ENCODE assay signal across 8 cellular contexts in the genomic region with DNA sequence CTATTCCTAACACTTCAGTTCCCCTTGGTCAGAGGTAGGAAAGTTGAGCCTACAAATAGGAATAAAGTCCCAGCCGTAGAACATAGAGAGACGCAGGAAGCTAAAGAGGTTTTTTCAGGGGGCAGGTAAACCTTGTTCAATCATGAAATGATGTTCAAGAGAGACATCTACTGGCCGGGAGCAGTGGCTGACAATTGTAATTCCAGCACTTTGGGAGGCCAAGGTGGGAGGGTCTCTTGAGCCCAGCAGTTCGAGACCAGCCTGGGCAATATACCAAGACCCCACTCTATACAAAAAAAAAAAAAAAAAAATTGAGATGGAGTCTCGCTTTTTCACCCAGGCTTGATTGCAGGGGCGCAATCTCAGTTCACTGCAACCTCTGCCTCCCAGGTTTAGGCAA.
DNase-seq lines count a peak whose midpoint lies in the region; ATAC-seq and TF ChIP-seq lines count a peak whose summit lies in the region.

No MANE protein-coding gene starts in this region.

- peak; percentile 9 for DNase-seq in COLO829 (ENCODE audit: low spot score)
- DNase-seq in NCI-H146 treated with DMSO at 0.1 percent for 48 hours (lab: John Stamatoyannopoulos, UW; ENCODE audit: unreplicated experiment): peak; percentile 71
- DNase-seq in amniotic epithelial cell (ENCODE audit: low read depth): peak; percentile 79
- DNase-seq in kidney epithelial cell (ENCODE audit: low read depth): no peak
- no peak for DNase-seq in activated CD4-positive, alpha-beta memory T cell treated with anti-CD3 and anti-CD28 coated beads for 36 hours
- no peak for DNase-seq in LoVo (ENCODE audit: low spot score)
- no peak for DNase-seq in activated CD4-positive, alpha-beta T cell treated with anti-CD3 and anti-CD28 coated beads, Interleukin-2, amount 10 ng/mL, durations not matched to agents 7 days and 5 days

- no peaks in the 10 kb centered on the region for H3K27me3 ChIP-seq in kidney epithelial cell (ENCODE audit: control insufficient read depth, insufficient read depth, low read length)

- H3K36me3 ChIP-seq in kidney epithelial cell (ENCODE audit: control insufficient read depth, insufficient read depth, low read length): no peaks in the 10 kb centered on the region

- intact Hi-C loops in activated CD4-positive, alpha-beta memory T cell treated with anti-CD3 and anti-CD28 coated beads for 36 hours (cut with micrococcal nuclease): loop anchor here (1.0 kb wide), 1 partner anchor 463 kb away; no protein-coding TSS in a partner anchor

- POLR2A ChIA-PET in activated CD4-positive, alpha-beta memory T cell treated with anti-CD3 and anti-CD28 coated beads for 36 hours (lab: Charles Lee): no interaction called here
- POLR2A ChIA-PET in activated CD4-positive, alpha-beta T cell treated with anti-CD3 and anti-CD28 coated beads, Interleukin-2, amount 10 ng/mL, durations not matched to agents 7 days and 5 days (lab: Charles Lee): no interaction called here

- peak; percentile 70 for TF ChIP-seq CTCF in kidney epithelial cell (IDR thresholded peaks at IDR 0.05; ENCODE audit: insufficient read depth, low read length, poor library complexity, severe bottlenecking)

- no peaks in the 10 kb centered on the region for H3K9me3 Mint-ChIP-seq in activated CD4-positive, alpha-beta memory T cell treated with anti-CD3 and anti-CD28 coated beads for 36 hours
- no peaks in the 10 kb centered on the region for H3K9me3 Mint-ChIP-seq in activated CD4-positive, alpha-beta T cell treated with anti-CD3 and anti-CD28 coated beads, Interleukin-2, amount 10 ng/mL, durations not matched to agents 7 days and 5 days

- H3K4me3 Mint-ChIP-seq in activated CD4-positive, alpha-beta memory T cell treated with anti-CD3 and anti-CD28 coated beads for 36 hours: no peak overlapping the region
- no peak overlapping the region for H3K4me3 Mint-ChIP-seq in activated CD4-positive, alpha-beta T cell treated with anti-CD3 and anti-CD28 coated beads, Interleukin-2, amount 10 ng/mL, durations not matched to agents 7 days and 5 days

- H3K27ac Mint-ChIP-seq in activated CD4-positive, alpha-beta memory T cell treated with anti-CD3 and anti-CD28 coated beads for 36 hours: no peak overlapping the region
- H3K27ac Mint-ChIP-seq in activated CD4-positive, alpha-beta T cell treated with anti-CD3 and anti-CD28 coated beads, Interleukin-2, amount 10 ng/mL, durations not matched to agents 7 days and 5 days: no peak overlapping the region

- CTCF ChIA-PET in activated CD4-positive, alpha-beta memory T cell treated with anti-CD3 and anti-CD28 coated beads for 36 hours (lab: Charles Lee): interaction anchor here (1.4 to 3.3 kb wide), 4 partner anchors 12 to 463 kb away, joined by 4 to 22 read pairs (median 8); no protein-coding TSS in a partner anchor
- CTCF ChIA-PET in activated CD4-positive, alpha-beta T cell treated with anti-CD3 and anti-CD28 coated beads, Interleukin-2, amount 10 ng/mL, durations not matched to agents 7 days and 5 days (lab: Charles Lee): interaction anchor here (0.6 to 0.7 kb wide), 5 partner anchors 8 to 1550 kb away, joined by 3 to 5 read pairs (median 3); no protein-coding TSS in a partner anchor

- ATAC-seq in GM21576 (IDR thresholded peaks at IDR 0.05; ENCODE audit: unreplicated experiment): peak; percentile 56

- H3K4me3 ChIP-seq in kidney epithelial cell (ENCODE audit: low read depth, low read length): no peak overlapping the region

- H3K27me3 Mint-ChIP-seq in activated CD4-positive, alpha-beta memory T cell treated with anti-CD3 and anti-CD28 coated beads for 36 hours: no peaks in the 10 kb centered on the region
- H3K27me3 Mint-ChIP-seq in activated CD4-positive, alpha-beta T cell treated with anti-CD3 and anti-CD28 coated beads, Interleukin-2, amount 10 ng/mL, durations not matched to agents 7 days and 5 days: no peaks in the 10 kb centered on the region

- no peaks in the 10 kb centered on the region for H3K36me3 Mint-ChIP-seq in activated CD4-positive, alpha-beta memory T cell treated with anti-CD3 and anti-CD28 coated beads for 36 hours
- H3K36me3 Mint-ChIP-seq in activated CD4-positive, alpha-beta T cell treated with anti-CD3 and anti-CD28 coated beads, Interleukin-2, amount 10 ng/mL, durations not matched to agents 7 days and 5 days (ENCODE audit: low read depth): no peaks in the 10 kb centered on the region

- H3K4me1 Mint-ChIP-seq in activated CD4-positive, alpha-beta memory T cell treated with anti-CD3 and anti-CD28 coated beads for 36 hours (ENCODE audit: low read depth): peaks cover 10% of the 10 kb centered on the region
- peaks cover 21% of the 10 kb centered on the region for H3K4me1 Mint-ChIP-seq in activated CD4-positive, alpha-beta T cell treated with anti-CD3 and anti-CD28 coated beads, Interleukin-2, amount 10 ng/mL, durations not matched to agents 7 days and 5 days

Comparison
In these comparisons a context has a peak if more than half of its experiments do, and no peak if none do; other contexts are left out.
1. DNase-seq: peak in COLO829 (single experiment), NCI-H146 treated with DMSO at 0.1 percent for 48 hours (single experiment) and amniotic epithelial cell (single experiment); none in kidney epithelial cell (single experiment), activated CD4-positive, alpha-beta memory T cell treated with anti-CD3 and anti-CD28 coated beads for 36 hours (single experiment), LoVo (single experiment) and activated CD4-positive, alpha-beta T cell treated with anti-CD3 and anti-CD28 coated beads, Interleukin-2, amount 10 ng/mL, durations not matched to agents 7 days and 5 days (single experiment).